In genomic region chr9:111483862-111484563, GRCh38 we compare ENCODE assay signal across 8 cellular contexts. TPM values are rescaled to one million over a fixed set of nuclear protein-coding genes. Genes with fewer than 3 reads are reported as not detected.
A peak's percentile ranks its signal among the peaks of the same experiment; 100 is the strongest.
DNase-seq lines count a peak whose midpoint lies in the region; ATAC-seq and FAIRE-seq lines count a peak whose summit lies in the region.

A gene with protein sequence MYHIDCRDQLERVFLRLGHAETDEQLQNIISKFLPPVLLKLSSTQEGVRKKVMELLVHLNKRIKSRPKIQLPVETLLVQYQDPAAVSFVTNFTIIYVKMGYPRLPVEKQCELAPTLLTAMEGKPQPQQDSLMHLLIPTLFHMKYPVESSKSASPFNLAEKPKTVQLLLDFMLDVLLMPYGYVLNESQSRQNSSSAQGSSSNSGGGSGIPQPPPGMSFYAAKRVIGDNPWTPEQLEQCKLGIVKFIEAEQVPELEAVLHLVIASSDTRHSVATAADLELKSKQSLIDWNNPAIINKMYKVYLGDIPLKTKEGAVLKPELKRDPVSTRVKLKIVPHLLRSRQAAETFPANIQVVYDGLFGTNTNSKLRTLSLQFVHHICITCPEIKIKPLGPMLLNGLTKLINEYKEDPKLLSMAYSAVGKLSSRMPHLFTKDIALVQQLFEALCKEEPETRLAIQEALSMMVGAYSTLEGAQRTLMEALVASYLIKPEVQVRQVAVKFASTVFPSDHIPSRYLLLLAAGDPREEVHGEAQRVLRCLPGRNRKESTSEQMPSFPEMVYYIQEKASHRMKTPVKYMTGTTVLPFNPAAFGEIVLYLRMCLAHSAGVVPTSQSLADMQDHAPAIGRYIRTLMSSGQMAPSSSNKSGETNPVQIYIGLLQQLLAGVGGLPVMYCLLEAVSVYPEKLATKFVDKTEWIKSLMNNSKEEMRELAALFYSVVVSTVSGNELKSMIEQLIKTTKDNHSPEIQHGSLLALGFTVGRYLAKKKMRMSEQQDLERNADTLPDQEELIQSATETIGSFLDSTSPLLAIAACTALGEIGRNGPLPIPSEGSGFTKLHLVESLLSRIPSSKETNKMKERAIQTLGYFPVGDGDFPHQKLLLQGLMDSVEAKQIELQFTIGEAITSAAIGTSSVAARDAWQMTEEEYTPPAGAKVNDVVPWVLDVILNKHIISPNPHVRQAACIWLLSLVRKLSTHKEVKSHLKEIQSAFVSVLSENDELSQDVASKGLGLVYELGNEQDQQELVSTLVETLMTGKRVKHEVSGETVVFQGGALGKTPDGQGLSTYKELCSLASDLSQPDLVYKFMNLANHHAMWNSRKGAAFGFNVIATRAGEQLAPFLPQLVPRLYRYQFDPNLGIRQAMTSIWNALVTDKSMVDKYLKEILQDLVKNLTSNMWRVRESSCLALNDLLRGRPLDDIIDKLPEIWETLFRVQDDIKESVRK (N-terminal part only) (minus strand): TSS chr9:111484383. CDS start chr9:111472918, 11,465 bp downstream.

- DNase-seq in A172 (ENCODE audit: low spot score) (peak; percentile 62), GM18507 (ENCODE audit: extremely low spot score, insufficient read length, low read depth) (peak; percentile 80), NCI-H345 (lab: John Stamatoyannopoulos, UW) (peak; percentile 69), kidney tubule cell (ENCODE audit: low spot score) (peak; percentile 87)
- DNase-seq in activated CD4-positive, alpha-beta T cell treated with anti-CD3 and anti-CD28 coated beads for 36 hours: peak; percentile 83
- DNase-seq in stimulated activated CD4-positive, alpha-beta T cell treated with anti-CD3 and anti-CD28 coated beads, Interleukin-15, amount 100 ng/mL, for 48 hours (ENCODE audit: low read depth in 2 of 2): peak; percentile 47 to 57

- no peaks in the 10 kb centered on the region for H3K9me3 Mint-ChIP-seq in activated CD4-positive, alpha-beta T cell treated with anti-CD3 and anti-CD28 coated beads for 36 hours (ENCODE audit: low read depth)

- no peak for FAIRE-seq in GM18507 (lab: Jason Lieb, UNC)

- CTCF ChIA-PET in activated CD4-positive, alpha-beta T cell treated with anti-CD3 and anti-CD28 coated beads for 36 hours (lab: Charles Lee): interaction anchor here (0.7 to 1.9 kb wide), 2 partner anchors 13 to 1786 kb away, joined by 3 to 4 read pairs; no protein-coding TSS in a partner anchor

- H3K27ac ChIP-seq in cingulate gyrus (ENCODE audit: low read depth, low read length): peak within 1 kb of the TSS; percentile 67

- POLR2A ChIA-PET in activated CD4-positive, alpha-beta T cell treated with anti-CD3 and anti-CD28 coated beads for 36 hours (lab: Charles Lee): no interaction called here

- H3K27me3 Mint-ChIP-seq in activated CD4-positive, alpha-beta T cell treated with anti-CD3 and anti-CD28 coated beads for 36 hours: no peaks in the 10 kb centered on the region

- intact Hi-C loops in activated CD4-positive, alpha-beta T cell treated with anti-CD3 and anti-CD28 coated beads for 36 hours (cut with DNase I, micrococcal nuclease): loop anchor here (1.0 to 10.0 kb wide), 10 partner anchors 41 to 1509 kb away; partner anchors contain the start of genes DNAJC25 (in 2 of the 2), UGCG (in 2 of the 2), ZNF483 (in 2 of the 2) and GNG10 (in 1 of the 2)

- peaks cover 28% of the 10 kb centered on the region for H3K4me1 Mint-ChIP-seq in activated CD4-positive, alpha-beta T cell treated with anti-CD3 and anti-CD28 coated beads for 36 hours

- peak within 1 kb of the TSS; percentile 89 for H3K27ac Mint-ChIP-seq in activated CD4-positive, alpha-beta T cell treated with anti-CD3 and anti-CD28 coated beads for 36 hours

- H3K4me3 Mint-ChIP-seq in activated CD4-positive, alpha-beta T cell treated with anti-CD3 and anti-CD28 coated beads for 36 hours: peak within 1 kb of the TSS; percentile 81

- peaks cover 8% of the 10 kb centered on the region for H3K36me3 Mint-ChIP-seq in activated CD4-positive, alpha-beta T cell treated with anti-CD3 and anti-CD28 coated beads for 36 hours (ENCODE audit: low read depth)

- peak; percentile 55 for ATAC-seq in HG02973 (IDR thresholded peaks at IDR 0.05; ENCODE audit: unreplicated experiment)
- peak; percentile 79 for ATAC-seq in activated CD4-positive, alpha-beta T cell treated with anti-CD3 and anti-CD28 coated beads for 36 hours

RNA-seq across cellular contexts. Expression of the gene that starts here (rescaled TPM):
- total RNA-seq in A172 (2014; rRNA removed; shearing (Covaris generic)): 45.3 and 49.9 TPM in 2 replicates
- total RNA-seq in activated CD4-positive, alpha-beta T cell treated with anti-CD3 and anti-CD28 coated beads for 36 hours: 100 to 1,000 TPM in 1 of 2 experiments, 10 to 100 TPM in 1; 78.4 to 127 TPM

Comparison
In these comparisons a context has a peak if more than half of its experiments do, and no peak if none do; other contexts are left out.
1. Peak in every context shown above with its lines: DNase-seq, ATAC-seq and H3K27ac ChIP-seq.